ENCODE assay signal across 35 cellular contexts in the genomic region with DNA sequence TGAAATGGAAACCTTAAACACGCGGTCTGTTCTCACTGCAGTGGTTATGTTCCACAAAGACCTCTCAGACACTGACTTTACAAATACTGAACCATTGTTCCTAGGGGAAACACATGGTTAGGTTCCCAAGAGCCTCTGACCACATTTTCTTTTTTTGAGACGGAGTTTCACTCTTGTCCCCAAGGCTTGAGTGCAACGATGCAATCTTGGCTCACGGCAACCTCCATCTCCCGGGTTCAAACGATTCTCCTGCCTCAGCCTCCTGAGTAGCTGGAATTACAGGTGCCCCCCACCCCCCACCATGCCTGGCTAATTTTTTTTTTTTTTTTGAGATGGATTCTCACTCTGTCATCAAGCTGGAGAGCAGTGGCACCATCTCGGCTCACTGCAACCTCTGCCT.
"Had no signal": no experiment of that assay in that cellular context is flagged by ENCODE, and none has a peak within 500 bp of the region (broad histone marks: within the 10 kb centered on the region; RNA-seq: fewer than 3 reads in every experiment).

No MANE protein-coding gene starts in this region.

- H3K9me3 ChIP-seq: MG63 had no signal

- H3K4me3 ChIP-seq: MG63 had no signal

- DNase-seq: Kasumi-1, MG63, MM.1S, MV-4-11, NCI-H1048, NCI-H1092, NCI-H1092 treated with DMSO at 0.1 percent for 48 hours, NCI-H1105, NCI-H1105 treated with DMSO at 0.1 percent for 48 hours, NCI-H1417, NCI-H1417 treated with DMSO at 0.1 percent for 48 hours, NCI-H1436, NCI-H1436 treated with DMSO at 0.1 percent for 48 hours, NCI-H146, NCI-H1694, NCI-H1694 treated with DMSO at 0.1 percent for 48 hours, NCI-H187, NCI-H187 treated with DMSO at 0.1 percent for 48 hours, NCI-H1930, NCI-H2029, NCI-H2029 treated with DMSO at 0.1 percent for 48 hours, NCI-H2081, NCI-H2081 treated with DMSO at 0.1 percent for 48 hours, NCI-H2107, NCI-H2171, NCI-H2171 treated with DMSO at 0.1 percent for 48 hours, NCI-H2227 treated with DMSO at 0.1 percent for 48 hours, NCI-H226, NCI-H345, NCI-H446, NCI-H446 treated with DMSO at 0.1 percent for 48 hours, NCI-H510A, NCI-H510A treated with DMSO at 0.1 percent for 48 hours, NCI-H524, NCI-H524 treated with DMSO at 0.1 percent for 48 hours had no signal

- H3K36me3 ChIP-seq: MG63 had no signal
